27 cellular contexts compared by ENCODE assay signal in genomic region chr16:21720533-21720932, GRCh38. TPM values are rescaled to one million over a fixed set of nuclear protein-coding genes. Genes with fewer than 3 reads are reported as not detected.
"Had no signal": no experiment of that assay in that cellular context is flagged by ENCODE, and none has a peak within 500 bp of the region (broad histone marks: within the 10 kb centered on the region; RNA-seq: fewer than 3 reads in every experiment).

No MANE protein-coding gene starts in this region.

- ATAC-seq: natural killer cell, psoas muscle, right lobe of liver had no signal

- H3K4me3 ChIP-seq: left ventricle myocardium inferior, lung, neural progenitor cell, psoas muscle, right lobe of liver, smooth muscle cell, tibial nerve, uterus had no signal

- H3K27me3 Mint-ChIP-seq: stimulated activated memory B cell treated with anti-CD40 and anti-IgM and Interleukin-4, amounts not matched to agents 10 μg/mL and 1 μg/mL and 100 μg/mL, for 72 hours had no signal

- H3K4me1 Mint-ChIP-seq: mesothelial cell of epicardium, naive B cell, natural killer cell, nephron progenitor cell, neural progenitor cell had no signal

- H3K4me3 Mint-ChIP-seq: mesothelial cell of epicardium; naive B cell; natural killer cell; nephron progenitor cell; neural progenitor cell; stimulated activated memory B cell treated with anti-CD40 and anti-IgM and Interleukin-4, amounts not matched to agents 10 μg/mL and 1 μg/mL and 100 μg/mL, for 72 hours; stimulated activated naive CD8-positive, alpha-beta T cell treated with anti-CD3 and anti-CD28 coated beads, Interleukin-15, amount 100 ng/mL, for 72 hours; type B pancreatic cell had no signal

- H3K36me3 Mint-ChIP-seq: mesothelial cell of epicardium, naive B cell, natural killer cell, neural progenitor cell, type B pancreatic cell had no signal

- H3K27me3 ChIP-seq: neural progenitor cell, right lobe of liver, tibial nerve, uterus had no signal

- H3K27ac Mint-ChIP-seq: mesothelial cell of epicardium; naive B cell; natural killer cell; nephron progenitor cell; neural progenitor cell; stimulated activated memory B cell treated with anti-CD40 and anti-IgM and Interleukin-4, amounts not matched to agents 10 μg/mL and 1 μg/mL and 100 μg/mL, for 72 hours; type B pancreatic cell had no signal

- H3K36me3 ChIP-seq: left ventricle myocardium inferior, neural progenitor cell, neutrophil, right lobe of liver, tibial nerve, uterus had no signal

- H3K27ac ChIP-seq: left ventricle myocardium inferior, neural progenitor cell, neutrophil, parathyroid adenoma, psoas muscle, right lobe of liver, tibial nerve, uterus had no signal

- H3K4me1 ChIP-seq: left ventricle myocardium inferior, neural progenitor cell, psoas muscle, right lobe of liver, tibial nerve, uterus had no signal

- H3K9me3 ChIP-seq: left ventricle myocardium inferior, neutrophil, psoas muscle, right lobe of liver, tibial nerve, uterus had no signal

- DNase-seq: islet precursor cell; left ventricle myocardium inferior; mesendoderm; naive B cell; natural killer cell; nephron progenitor cell; occipital lobe; psoas muscle; right lobe of liver; stimulated activated CD4-positive, alpha-beta T cell treated with anti-CD3 and anti-CD28 coated beads, Interleukin-1b, Interleukin-23, amount 100 ng/mL, for 48 hours; stimulated activated CD4-positive, alpha-beta T cell treated with anti-CD3 and anti-CD28 coated beads, Interleukin-2, amount 100 ng/mL, for 48 hours; stimulated activated CD4-positive, alpha-beta T cell treated with anti-CD3 and anti-CD28 coated beads, Interleukin-4, amount 100 ng/mL, for 4 hours; stimulated activated CD8-positive, alpha-beta memory T cell treated with anti-CD3 and anti-CD28 coated beads, Interleukin-4, amount 100 ng/mL, for 48 hours; stimulated activated naive CD4-positive, alpha-beta T cell treated with Interleukin-2 at 50 U/mL for 16 hours; substantia nigra; uterus had no signal

- H3K9me3 Mint-ChIP-seq: mesothelial cell of epicardium, natural killer cell, nephron progenitor cell, neural progenitor cell, type B pancreatic cell had no signal

RNA-seq across cellular contexts. Expression of gene OTOA, which starts 56.8 kb away (rescaled TPM):
- total RNA-seq: lower leg skin, smooth muscle cell had no signal
- polyA plus RNA-seq: smooth muscle cell had no signal
